Comparison of ENCODE assay signal across 8 cellular contexts in the genomic region with DNA sequence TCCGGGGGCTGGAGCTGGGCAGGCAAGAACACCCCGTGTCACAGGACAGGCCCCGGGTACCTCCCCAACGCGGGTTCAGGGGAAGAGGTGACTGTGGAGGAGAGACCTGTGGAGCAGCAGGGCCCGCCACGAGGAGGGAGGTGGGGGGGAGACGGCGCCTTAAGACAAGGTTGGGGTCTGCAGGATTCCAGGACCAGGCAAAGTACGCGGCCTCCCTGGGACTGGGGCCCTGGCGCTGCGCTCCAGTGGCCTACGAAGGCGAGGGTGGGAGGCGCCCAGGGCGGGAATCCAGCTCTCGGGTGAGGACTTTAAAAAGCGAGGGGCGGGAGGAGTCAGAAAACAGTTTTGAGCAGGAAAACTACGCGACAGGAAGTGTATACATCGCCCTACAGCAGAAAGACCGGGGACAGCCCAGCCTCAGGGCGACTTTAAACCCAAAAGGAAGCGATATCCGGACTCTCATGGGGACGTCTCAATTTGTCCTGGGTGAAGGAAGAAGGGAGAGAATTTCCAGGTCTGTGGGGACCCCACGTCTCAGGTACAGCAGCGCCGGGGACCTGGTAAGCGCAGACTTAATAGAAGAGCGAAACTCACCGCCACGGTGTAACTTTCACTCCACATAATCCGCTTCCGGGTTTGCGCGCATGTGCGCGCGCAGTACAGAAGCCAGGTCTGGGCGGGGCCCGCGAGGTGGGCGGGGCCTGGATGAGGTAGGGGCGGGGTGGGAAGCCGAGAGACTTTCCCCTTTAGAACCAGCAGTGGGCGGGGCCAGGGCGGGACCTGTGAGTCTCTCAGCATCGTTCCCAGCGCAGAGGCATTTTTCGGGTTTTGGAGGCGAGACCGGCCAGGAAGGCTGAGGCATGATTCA. TPM values are rescaled to one million over a fixed set of nuclear protein-coding genes. Genes with fewer than 3 reads are reported as not detected.
A peak's percentile ranks its signal among the peaks of the same experiment; 100 is the strongest.
DNase-seq lines count a peak whose midpoint lies in the region; ATAC-seq and TF ChIP-seq lines count a peak whose summit lies in the region.

Gene ZNF83, minus strand, starts transcription at position 638 of the 868 bp plus-strand sequence.

- H3K4me1 ChIP-seq in RWPE2 (ENCODE audit: insufficient read depth, poor library complexity, severe bottlenecking): no peaks in the 10 kb centered on the region

- H3K9me3 Mint-ChIP-seq in stimulated activated naive CD8-positive, alpha-beta T cell treated with anti-CD3 and anti-CD28 coated beads, Interleukin-15, amount 100 ng/mL, for 72 hours: peaks cover 21 to 27% of the 10 kb centered on the region in 2 donors

- peak within 1 kb of the TSS; percentile 50 for H3K4me3 ChIP-seq in RWPE2 (ENCODE audit: severe bottlenecking)
- H3K4me3 ChIP-seq in fibroblast of villous mesenchyme (ENCODE audit: low read depth, low read length): peak within 1 kb of the TSS; percentile 83
- H3K4me3 ChIP-seq in neural cell (ENCODE audit: low read length): peak within 1 kb of the TSS; percentile 78

- H2AFZ ChIP-seq in neural cell (ENCODE audit: low read depth, low read length): peak within 1 kb of the TSS; percentile 83

- H3K27ac Mint-ChIP-seq in stimulated activated naive CD8-positive, alpha-beta T cell treated with anti-CD3 and anti-CD28 coated beads, Interleukin-15, amount 100 ng/mL, for 72 hours: peak within 1 kb of the TSS; percentile 97 to 98

- peaks cover 20% of the 10 kb centered on the region for H3K4me1 Mint-ChIP-seq in stimulated activated naive CD8-positive, alpha-beta T cell treated with anti-CD3 and anti-CD28 coated beads, Interleukin-15, amount 100 ng/mL, for 72 hours

- H3K9ac ChIP-seq in neural cell (ENCODE audit: low read length): peak within 1 kb of the TSS; percentile 62

- no peaks in the 10 kb centered on the region for H3K9me2 ChIP-seq in neural cell (ENCODE audit: insufficient read depth, low read length)

- no peaks in the 10 kb centered on the region for H3K79me2 ChIP-seq in neural cell (replicated peaks; ENCODE audit: insufficient read depth, low read length)

- H3K36me3 ChIP-seq in KOPT-K1 (ENCODE audit: insufficient read depth, low read length) (peaks cover 15% of the 10 kb centered on the region; the same call in 1 of the 2 replicates), RWPE2 (ENCODE audit: low read depth) (peaks cover 14% of the 10 kb centered on the region), neural cell (ENCODE audit: insufficient read depth, low read length) (no peaks in the 10 kb centered on the region)

- DNase-seq in DMS114 treated with DMSO at 0.1 percent for 48 hours (lab: John Stamatoyannopoulos, UW; ENCODE audit: unreplicated experiment) (peak; percentile 87), RWPE2 (ENCODE audit: low spot score) (peak; percentile 98), fibroblast of villous mesenchyme (ENCODE audit: low read depth) (peak; percentile 96)
- DNase-seq in activated effector memory CD4-positive, alpha-beta T cell treated with anti-CD3 and anti-CD28 coated beads, Interleukin-2, amount 50 U/mL, for 16 hours: peak; percentile 96
- peak; percentile 94 for DNase-seq in stimulated activated naive CD8-positive, alpha-beta T cell treated with anti-CD3 and anti-CD28 coated beads, Interleukin-15, amount 100 ng/mL, for 72 hours

- peak within 1 kb of the TSS; percentile 69 for H3K4me2 ChIP-seq in neural cell (ENCODE audit: low read length)

- peak within 1 kb of the TSS; percentile 77 for H3K27ac ChIP-seq in KOPT-K1 (ENCODE audit: low read depth, low read length, poor library complexity, severe bottlenecking)
- peak within 1 kb of the TSS; percentile 74 for H3K27ac ChIP-seq in RWPE2 (ENCODE audit: poor library complexity, severe bottlenecking)
- H3K27ac ChIP-seq in neural cell (ENCODE audit: low read length): no peak within 1 kb of the TSS

- no peaks in the 10 kb centered on the region for H3K9me3 ChIP-seq in KOPT-K1 (ENCODE audit: insufficient read depth, low read length, poor library complexity, severe bottlenecking)
- H3K9me3 ChIP-seq in RWPE2 (ENCODE audit: severe bottlenecking): no peaks in the 10 kb centered on the region
- no peaks in the 10 kb centered on the region for H3K9me3 ChIP-seq in neural cell (ENCODE audit: low read length)

- peak; percentile 92 for ATAC-seq in GM21723 (IDR thresholded peaks at IDR 0.05; ENCODE audit: unreplicated experiment)
- ATAC-seq in RWPE2 (ENCODE audit: low read depth): peak; percentile 85
- ATAC-seq in stimulated activated naive CD8-positive, alpha-beta T cell treated with anti-CD3 and anti-CD28 coated beads, Interleukin-15, amount 100 ng/mL, for 72 hours: peak; percentile 96

- no peak for TF ChIP-seq EP300 in neural cell (conservative IDR thresholded peaks at IDR 0.05; ENCODE audit: poor library complexity, severe bottlenecking)

- H3K27me3 Mint-ChIP-seq in stimulated activated naive CD8-positive, alpha-beta T cell treated with anti-CD3 and anti-CD28 coated beads, Interleukin-15, amount 100 ng/mL, for 72 hours: no peaks in the 10 kb centered on the region

- peak within 1 kb of the TSS; percentile 92 to 96 for H3K4me3 Mint-ChIP-seq in stimulated activated naive CD8-positive, alpha-beta T cell treated with anti-CD3 and anti-CD28 coated beads, Interleukin-15, amount 100 ng/mL, for 72 hours

- no peak for TF ChIP-seq RAD21 in neural cell (conservative IDR thresholded peaks at IDR 0.05)

- no peaks in the 10 kb centered on the region for H4K20me1 ChIP-seq in neural cell (ENCODE audit: insufficient read depth)

- no peak for TF ChIP-seq CTCF in RWPE2 (IDR thresholded peaks at IDR 0.05; ENCODE audit: poor library complexity, severe bottlenecking)
- no peak for TF ChIP-seq CTCF in fibroblast of villous mesenchyme (IDR thresholded peaks at IDR 0.05; ENCODE audit: insufficient read depth, low read depth, low read length)
- TF ChIP-seq CTCF in neural cell (IDR thresholded peaks at IDR 0.05; ENCODE audit: poor library complexity, severe bottlenecking): no peak

- H3K27me3 ChIP-seq in RWPE2 (ENCODE audit: insufficient read depth, poor library complexity, severe bottlenecking) (no peaks in the 10 kb centered on the region), neural cell (ENCODE audit: insufficient read depth, low read depth, low read length) (no peaks in the 10 kb centered on the region)

- H3F3A ChIP-seq in neural cell (ENCODE audit: insufficient read depth, low read length, poor library complexity, severe bottlenecking): no peaks in the 10 kb centered on the region

TF ChIP-seq in neural cell, 6 proteins besides CTCF, POLR2A, EP300 and RAD21:
- TF ChIP-seq EZH2 (IDR thresholded peaks at IDR 0.05; ENCODE audit: borderline replicate concordance, insufficient read depth, low read length, poor library complexity, severe bottlenecking) (no peak), MXI1 (conservative IDR thresholded peaks at IDR 0.05; ENCODE audit: poor library complexity, severe bottlenecking) (peak; percentile 87), POLR2AphosphoS5 (IDR thresholded peaks at IDR 0.05) (peak; percentile 40), TAF1 (IDR thresholded peaks at IDR 0.05; ENCODE audit: low read depth) (no peak), SMC3 (conservative IDR thresholded peaks at IDR 0.05; ENCODE audit: poor library complexity) (peak; percentile 2)
- TF ChIP-seq, protein P1, sequence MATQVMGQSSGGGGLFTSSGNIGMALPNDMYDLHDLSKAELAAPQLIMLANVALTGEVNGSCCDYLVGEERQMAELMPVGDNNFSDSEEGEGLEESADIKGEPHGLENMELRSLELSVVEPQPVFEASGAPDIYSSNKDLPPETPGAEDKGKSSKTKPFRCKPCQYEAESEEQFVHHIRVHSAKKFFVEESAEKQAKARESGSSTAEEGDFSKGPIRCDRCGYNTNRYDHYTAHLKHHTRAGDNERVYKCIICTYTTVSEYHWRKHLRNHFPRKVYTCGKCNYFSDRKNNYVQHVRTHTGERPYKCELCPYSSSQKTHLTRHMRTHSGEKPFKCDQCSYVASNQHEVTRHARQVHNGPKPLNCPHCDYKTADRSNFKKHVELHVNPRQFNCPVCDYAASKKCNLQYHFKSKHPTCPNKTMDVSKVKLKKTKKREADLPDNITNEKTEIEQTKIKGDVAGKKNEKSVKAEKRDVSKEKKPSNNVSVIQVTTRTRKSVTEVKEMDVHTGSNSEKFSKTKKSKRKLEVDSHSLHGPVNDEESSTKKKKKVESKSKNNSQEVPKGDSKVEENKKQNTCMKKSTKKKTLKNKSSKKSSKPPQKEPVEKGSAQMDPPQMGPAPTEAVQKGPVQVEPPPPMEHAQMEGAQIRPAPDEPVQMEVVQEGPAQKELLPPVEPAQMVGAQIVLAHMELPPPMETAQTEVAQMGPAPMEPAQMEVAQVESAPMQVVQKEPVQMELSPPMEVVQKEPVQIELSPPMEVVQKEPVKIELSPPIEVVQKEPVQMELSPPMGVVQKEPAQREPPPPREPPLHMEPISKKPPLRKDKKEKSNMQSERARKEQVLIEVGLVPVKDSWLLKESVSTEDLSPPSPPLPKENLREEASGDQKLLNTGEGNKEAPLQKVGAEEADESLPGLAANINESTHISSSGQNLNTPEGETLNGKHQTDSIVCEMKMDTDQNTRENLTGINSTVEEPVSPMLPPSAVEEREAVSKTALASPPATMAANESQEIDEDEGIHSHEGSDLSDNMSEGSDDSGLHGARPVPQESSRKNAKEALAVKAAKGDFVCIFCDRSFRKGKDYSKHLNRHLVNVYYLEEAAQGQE (IDR thresholded peaks at IDR 0.05; ENCODE audit: borderline replicate concordance): no peak

RNA-seq across cellular contexts. Expression of gene ZNF83, which starts in this region (rescaled TPM):
- total RNA-seq in fibroblast of villous mesenchyme: 39.3 and 47.1 TPM in 2 replicates
- polyA plus RNA-seq in neural cell: 69.3 and 100.0 TPM in 2 replicates
- 37.3 and 40.6 TPM in 2 replicates for polyA minus RNA-seq in neural cell
